ENCODE assay signal across 9 cellular contexts in genomic region chr15:77028451-77029165, GRCh38. TPM values are rescaled to one million over a fixed set of nuclear protein-coding genes. Genes with fewer than 3 reads are reported as not detected.
DNase-seq lines count a peak whose midpoint lies in the region; ATAC-seq and TF ChIP-seq lines count a peak whose summit lies in the region.
"Had no signal": no experiment of that assay in that cellular context is flagged by ENCODE, and none has a peak within 500 bp of the region (broad histone marks: within the 10 kb centered on the region; RNA-seq: fewer than 3 reads in every experiment).

No MANE protein-coding gene starts in this region.

- H3K4me3 Mint-ChIP-seq in WTC11: peak overlapping the region; percentile 68

- POLR2A ChIA-PET in AG04450 (lab: Yijun Ruan, JAX): no interaction called here
- POLR2A ChIA-PET in WTC11 (lab: Charles Lee): no interaction called here

- DNase-seq in AG04450 (ENCODE audit: low read depth, low spot score) (no peak), WTC11 (ENCODE audit: low spot score) (no peak), Right ventricle myocardium superior (peak; percentile 35), COR-L47 (lab: John Stamatoyannopoulos, UW) (no peak), testis (no peak)
- DNase-seq in effector CD8-positive, alpha-beta T cell (lab: John Stamatoyannopoulos, UW): no peak
- DNase-seq: NCI-H345 had no signal

- CTCF ChIA-PET in AG04450 (lab: Charles Lee) (interaction anchor here (2.2 kb wide), 1 partner anchor 515 kb away, joined by 8 read pairs; no protein-coding TSS in a partner anchor), WTC11 (lab: Charles Lee) (interaction anchor here (2.2 to 2.3 kb wide), 2 partner anchors 55 to 515 kb away, joined by 12 to 20 read pairs; no protein-coding TSS in a partner anchor)

- H3K4me3 ChIP-seq in AG04450 (ENCODE audit: low read depth, low read length) (peak overlapping the region; percentile 32; the same call in 1 of the 2 replicates), neutrophil (ENCODE audit: low read depth in 1 of 2, low read length in 1 of 2) (no peak overlapping the region), testis (no peak overlapping the region)

- H3K4me1 ChIP-seq in neutrophil (ENCODE audit: control insufficient read depth in 1 of 2, insufficient read depth in 1 of 2, low read depth in 1 of 2, low read length in 1 of 2) (no peaks in the 10 kb centered on the region), testis (peaks cover 12% of the 10 kb centered on the region)

- no peaks in the 10 kb centered on the region for H3K27me3 ChIP-seq in AG04450 (ENCODE audit: control insufficient read depth, insufficient read depth, low read length)
- H3K27me3 ChIP-seq in neutrophil: no peaks in the 10 kb centered on the region
- H3K27me3 ChIP-seq in testis: no peaks in the 10 kb centered on the region

- H3K4me1 Mint-ChIP-seq in WTC11: peaks cover 5% of the 10 kb centered on the region; the same call in 1 of the 2 replicates

- TF ChIP-seq CTCF in AG04450 (IDR thresholded peaks at IDR 0.05; ENCODE audit: low read depth, low read length) (no peak), WTC11 (IDR thresholded peaks at IDR 0.05) (no peak), neutrophil (IDR thresholded peaks at IDR 0.05) (no peak), testis (IDR thresholded peaks at IDR 0.05) (no peak)

- intact Hi-C loops in Right ventricle myocardium superior (cut with DNase I) (no loop called here), testis (cut with DNase I; ENCODE audit: low total_unique reads) (no loop called here)

- no peak overlapping the region for H3K27ac Mint-ChIP-seq in WTC11

- H3K36me3 ChIP-seq in neutrophil (peaks cover 100% of the 10 kb centered on the region), testis (ENCODE audit: low read depth, missing control alignments) (no peaks in the 10 kb centered on the region)

- no peak overlapping the region for H3K27ac ChIP-seq in AG04450 (ENCODE audit: low read depth, low read length)
- peak overlapping the region; percentile 6 for H3K27ac ChIP-seq in neutrophil
- H3K27ac ChIP-seq in testis: no peak overlapping the region

- no peaks in the 10 kb centered on the region; the same call in 1 of the 2 replicates for H3K9me3 ChIP-seq in AG04450 (ENCODE audit: control insufficient read depth, insufficient read depth, low read length)
- H3K9me3 ChIP-seq in neutrophil: no peaks in the 10 kb centered on the region
- no peaks in the 10 kb centered on the region for H3K9me3 ChIP-seq in testis

- peaks cover 10% of the 10 kb centered on the region for H3K27me3 Mint-ChIP-seq in WTC11 (ENCODE audit: low read depth)

- no peak for TF ChIP-seq POLR2A in testis (IDR thresholded peaks at IDR 0.05)

- H3K36me3 Mint-ChIP-seq in WTC11: no peaks in the 10 kb centered on the region

- 58 to 73% methylated on average over 5 to 22 of the region's 22 CpGs for WGBS in testis, 2 donors

- ATAC-seq in WTC11 (peak; percentile 5), Right ventricle myocardium superior (ENCODE audit: poor library complexity) (no peak), HG02623 (IDR thresholded peaks at IDR 0.05; ENCODE audit: unreplicated experiment) (no peak)

- no peaks in the 10 kb centered on the region for H3K9me3 Mint-ChIP-seq in WTC11

TF ChIP-seq in WTC11, 78 proteins besides CTCF, POLR2A, EP300 and RAD21:
- TF ChIP-seq ZNF423 (CRISPR knock-in tag; IDR thresholded peaks at IDR 0.05): no peak
- TF ChIP-seq ATF2 (CRISPR knock-in tag; IDR thresholded peaks at IDR 0.05; ENCODE audit: borderline replicate concordance, low read depth): no peak
- TF ChIP-seq CDX4 (CRISPR knock-in tag; IDR thresholded peaks at IDR 0.05; ENCODE audit: borderline replicate concordance): no peak
- TF ChIP-seq PRDM15 (CRISPR knock-in tag; IDR thresholded peaks at IDR 0.05): no peak
- no peak for TF ChIP-seq SOX15 (CRISPR knock-in tag; IDR thresholded peaks at IDR 0.05)
- peak; percentile 42; the same call in 1 of the 2 replicates for TF ChIP-seq GTF2I (CRISPR knock-in tag; conservative IDR thresholded peaks at IDR 0.05)

RNA-seq across cellular contexts. Expression of gene PSTPIP1, which starts 33.7 kb away (rescaled TPM):
- polyA plus RNA-seq in AG04450 (2011; rRNA removed) (0.21 and 0.30 TPM in 2 replicates), testis (ENCODE audit: insufficient read depth, low read depth, low replicate concordance) (7.9 TPM)
- polyA minus RNA-seq in AG04450 (2011; rRNA and poly(A)+ RNA removed): 0.41 TPM in 1 of 2 replicates, not detected in the other
- total RNA-seq in WTC11 (2021) (1.3 to 1.6 TPM (median 1.5 TPM) in 3 replicates), Right ventricle myocardium superior (5.0 TPM), testis (1 to 10 TPM; 5.0 to 8.6 TPM)

RNA-seq across cellular contexts. Expression of gene TSPAN3, which starts 42.3 kb away (rescaled TPM):
- polyA plus RNA-seq in AG04450 (2011; rRNA removed) (359 and 410 TPM in 2 replicates), testis (ENCODE audit: insufficient read depth, low read depth, low replicate concordance) (197 TPM)
- polyA minus RNA-seq in AG04450 (2011; rRNA and poly(A)+ RNA removed): 217 and 229 TPM in 2 replicates
- total RNA-seq in WTC11 (2021) (84.9 to 101 TPM (median 93.4 TPM) in 3 replicates), Right ventricle myocardium superior (85.2 TPM), testis (100 to 1,000 TPM; 223 to 226 TPM)
